ENCODE assay signal across 8 cellular contexts in genomic region chr3:9397331-9397910, GRCh38. TPM values are rescaled to one million over a fixed set of nuclear protein-coding genes. Genes with fewer than 3 reads are reported as not detected.
DNase-seq lines count a peak whose midpoint lies in the region; ATAC-seq and TF ChIP-seq lines count a peak whose summit lies in the region.

SETD5 (plus strand) TSS chr3:9397615; CDS start chr3:9428939, 31,324 bp downstream.

- peak; percentile 42 for ATAC-seq in GM21447 (IDR thresholded peaks at IDR 0.05; ENCODE audit: unreplicated experiment)

- H3K27ac Mint-ChIP-seq in endothelial cell (ENCODE audit: unreplicated experiment) (peak within 1 kb of the TSS; percentile 100), mesothelial cell of epicardium (peak within 1 kb of the TSS; percentile 100)

- H3K4me1 ChIP-seq in HUES6 (ENCODE audit: control insufficient read depth, insufficient read depth, low read length) = peaks cover 31% of the 10 kb centered on the region
- H3K4me1 ChIP-seq in OCI-LY1 (ENCODE audit: insufficient read depth, low read length, severe bottlenecking) = peaks cover 53% of the 10 kb centered on the region

- peaks cover 37% of the 10 kb centered on the region for H3K36me3 ChIP-seq in HUES6 (ENCODE audit: control insufficient read depth, insufficient read depth, low read length)
- H3K36me3 ChIP-seq in OCI-LY1 (ENCODE audit: insufficient read depth, low read length) = peaks cover 42% of the 10 kb centered on the region

- peak within 1 kb of the TSS; percentile 91 for H3K4me2 ChIP-seq in OCI-LY1 (ENCODE audit: low read length)

- H3K9me3 Mint-ChIP-seq in endothelial cell (ENCODE audit: unreplicated experiment) (no peaks in the 10 kb centered on the region), mesothelial cell of epicardium (no peaks in the 10 kb centered on the region)

- H3K4me1 Mint-ChIP-seq in endothelial cell (ENCODE audit: unreplicated experiment) = peaks cover 71% of the 10 kb centered on the region
- H3K4me1 Mint-ChIP-seq in mesothelial cell of epicardium = peaks cover 56% of the 10 kb centered on the region

- no peaks in the 10 kb centered on the region for H3K9me2 ChIP-seq in OCI-LY1 (ENCODE audit: low read depth, low read length)

- peaks cover 87% of the 10 kb centered on the region for H3K79me2 ChIP-seq in OCI-LY1 (ENCODE audit: insufficient read depth, low read length)

- H3F3A ChIP-seq in OCI-LY1 (ENCODE audit: insufficient read depth, low read length) = no peaks in the 10 kb centered on the region

- peak within 1 kb of the TSS; percentile 86 for H3K4me3 ChIP-seq in HUES6 (ENCODE audit: low read depth, low read length)
- H3K4me3 ChIP-seq in OCI-LY1 (ENCODE audit: low read depth, low read length, poor library complexity, severe bottlenecking) = peak within 1 kb of the TSS; percentile 89

- TF ChIP-seq CTCF in OCI-LY1 (IDR thresholded peaks at IDR 0.05; ENCODE audit: low read length) (no peak), endothelial cell (IDR thresholded peaks at IDR 0.05; ENCODE audit: unreplicated experiment) (no peak), mesothelial cell of epicardium (IDR thresholded peaks at IDR 0.05; ENCODE audit: unreplicated experiment) (no peak)

- DNase-seq in D341Med (ENCODE audit: low spot score) (peak; percentile 93), endothelial cell (ENCODE audit: low spot score) (peak; percentile 100), mesothelial cell of epicardium (ENCODE audit: low spot score in 2 of 2, unreplicated experiment in 2 of 2) (peak; percentile 99 to 100)
- DNase-seq in activated CD8-positive, alpha-beta memory T cell treated with anti-CD3 and anti-CD28 coated beads, Interleukin-2, amount 50 U/mL, for 48 hours = peak; percentile 100
- DNase-seq in stimulated activated CD8-positive, alpha-beta memory T cell treated with anti-CD3 and anti-CD28 coated beads, Interleukin-15, amount 100 ng/mL, for 48 hours (ENCODE audit: low read depth in 2 of 2) = peak; percentile 99

- H3K9ac ChIP-seq in HUES6 (ENCODE audit: low read length) (peak within 1 kb of the TSS; percentile 100), OCI-LY1 (ENCODE audit: low read length) (peak within 1 kb of the TSS; percentile 95)

- H3K36me3 Mint-ChIP-seq in endothelial cell (ENCODE audit: low read depth, unreplicated experiment) (peaks cover 38% of the 10 kb centered on the region), mesothelial cell of epicardium (peaks cover 3% of the 10 kb centered on the region)

- H3K4me3 Mint-ChIP-seq in endothelial cell (ENCODE audit: unreplicated experiment) = peak within 1 kb of the TSS; percentile 100
- H3K4me3 Mint-ChIP-seq in mesothelial cell of epicardium = peak within 1 kb of the TSS; percentile 98

- no peaks in the 10 kb centered on the region for H3K9me3 ChIP-seq in HUES6 (ENCODE audit: control insufficient read depth, insufficient read depth, low read depth, low read length)
- no peaks in the 10 kb centered on the region for H3K9me3 ChIP-seq in OCI-LY1 (ENCODE audit: low read length)

- H3K27me3 Mint-ChIP-seq in endothelial cell (ENCODE audit: unreplicated experiment) (peaks cover 37% of the 10 kb centered on the region), mesothelial cell of epicardium (ENCODE audit: low read depth) (no peaks in the 10 kb centered on the region)

- H3K27ac ChIP-seq in HUES6 (ENCODE audit: low read depth, low read length) = peak within 1 kb of the TSS; percentile 93
- H3K27ac ChIP-seq in OCI-LY1 (ENCODE audit: low read depth, low read length, poor library complexity, severe bottlenecking) = peak within 1 kb of the TSS; percentile 87

- H4K20me1 ChIP-seq in OCI-LY1 (ENCODE audit: insufficient read depth, low read length) = no peaks in the 10 kb centered on the region

- H3K27me3 ChIP-seq in HUES6 (ENCODE audit: control insufficient read depth, insufficient read depth, low read length) (no peaks in the 10 kb centered on the region), OCI-LY1 (ENCODE audit: insufficient read depth, low read length) (no peaks in the 10 kb centered on the region)

- no peak within 1 kb of the TSS for H2AFZ ChIP-seq in OCI-LY1 (ENCODE audit: low read length)

RNA-seq across cellular contexts. Expression of gene SETD5, which starts in this region (rescaled TPM):
- 246 TPM for total RNA-seq in endothelial cell (ENCODE audit: unreplicated experiment)
- 247 to 256 TPM (median 254 TPM) in 3 replicates for total RNA-seq in mesothelial cell of epicardium

Comparison
In these comparisons a context has a peak if more than half of its experiments do, and no peak if none do; other contexts are left out.
1. Peak in every context shown above with its lines: DNase-seq, ATAC-seq, H3K4me3 ChIP-seq and H3K27ac ChIP-seq.